Comparison of ENCODE assay signal across 11 cellular contexts in the genomic region with DNA sequence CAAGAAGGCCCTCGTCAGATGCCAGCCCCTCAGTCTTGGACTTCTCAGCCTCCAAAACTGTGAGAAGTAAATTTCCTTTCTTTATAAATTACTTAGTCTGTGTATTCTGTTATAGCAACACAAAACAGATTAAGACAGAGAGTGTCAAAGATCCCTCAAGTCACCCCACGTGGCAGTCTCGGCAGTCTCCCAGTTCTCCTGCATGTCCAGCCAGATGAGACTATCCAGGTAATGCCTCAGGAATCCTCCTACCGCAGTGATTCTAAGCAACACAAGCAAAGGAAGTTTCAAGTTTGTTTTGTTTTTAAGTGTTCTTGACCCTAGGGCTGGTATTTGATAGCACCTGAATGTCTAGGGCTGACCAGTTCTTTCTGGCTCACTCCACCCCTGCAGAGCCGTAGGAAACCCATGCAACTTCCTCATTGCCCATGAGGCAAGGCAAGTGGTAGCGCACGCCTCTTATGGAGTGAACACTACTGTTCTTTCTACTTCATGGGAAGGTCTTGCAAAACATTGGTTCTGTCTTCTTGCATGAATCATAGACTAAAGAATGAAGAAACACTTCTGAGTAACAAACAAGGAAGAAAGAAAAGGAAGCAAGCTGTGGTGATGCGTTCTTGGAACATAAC. TPM values are rescaled to one million over a fixed set of nuclear protein-coding genes. Genes with fewer than 3 reads are reported as not detected.
DNase-seq lines count a peak whose midpoint lies in the region; ATAC-seq lines count a peak whose summit lies in the region.
"Had no signal": no experiment of that assay in that cellular context is flagged by ENCODE, and none has a peak within 500 bp of the region (broad histone marks: within the 10 kb centered on the region; RNA-seq: fewer than 3 reads in every experiment).

No MANE protein-coding gene starts in this region.

- peak; percentile 98 for ATAC-seq in esophagus mucosa
- no peak for ATAC-seq in HG03520 (IDR thresholded peaks at IDR 0.05; ENCODE audit: unreplicated experiment)
- ATAC-seq in activated T-cell treated with anti-CD3 and anti-CD28 coated beads, Interleukin-2, amount 50 U/mL, for 72 hours (replicated peaks in 1 of 2), result no peak

- peaks cover 33% of the 10 kb centered on the region for H3K27me3 Mint-ChIP-seq in activated T-cell treated with anti-CD3 and anti-CD28 coated beads, Interleukin-2, amount 50 U/mL, for 72 hours (ENCODE audit: low read depth)

- H3K27ac Mint-ChIP-seq in activated T-cell treated with anti-CD3 and anti-CD28 coated beads, Interleukin-2, amount 50 U/mL, for 72 hours, result no peak overlapping the region
- H3K27ac Mint-ChIP-seq: activated CD4-positive, alpha-beta T cell treated with anti-CD3 and anti-CD28 coated beads, Interleukin-2, amount 10 ng/mL, durations not matched to agents 7 days and 5 days had no signal

- no peaks in the 10 kb centered on the region for H3K9me3 Mint-ChIP-seq in activated T-cell treated with anti-CD3 and anti-CD28 coated beads, Interleukin-2, amount 50 U/mL, for 72 hours
- H3K9me3 Mint-ChIP-seq: activated CD4-positive, alpha-beta T cell treated with anti-CD3 and anti-CD28 coated beads, Interleukin-2, amount 10 ng/mL, durations not matched to agents 7 days and 5 days; neural crest cell had no signal

- no peaks in the 10 kb centered on the region for H3K4me1 Mint-ChIP-seq in activated T-cell treated with anti-CD3 and anti-CD28 coated beads, Interleukin-2, amount 50 U/mL, for 72 hours (ENCODE audit: low read depth)
- H3K4me1 Mint-ChIP-seq: activated CD4-positive, alpha-beta T cell treated with anti-CD3 and anti-CD28 coated beads, Interleukin-2, amount 10 ng/mL, durations not matched to agents 7 days and 5 days; neural crest cell had no signal

- no peak overlapping the region for H3K4me3 Mint-ChIP-seq in activated T-cell treated with anti-CD3 and anti-CD28 coated beads, Interleukin-2, amount 50 U/mL, for 72 hours
- H3K4me3 Mint-ChIP-seq: activated CD4-positive, alpha-beta T cell treated with anti-CD3 and anti-CD28 coated beads, Interleukin-2, amount 10 ng/mL, durations not matched to agents 7 days and 5 days; neural crest cell had no signal

- H3K4me3 ChIP-seq in skeletal muscle cell (ENCODE audit: low read depth, low read length), result no peak overlapping the region
- H3K4me3 ChIP-seq: Peyer's patch had no signal

- peak; percentile 21 for DNase-seq in ELF-1 (ENCODE audit: low read depth, low spot score)
- peak; percentile 19 for DNase-seq in OCI-M1 (lab: John Stamatoyannopoulos, UW)
- DNase-seq in skeletal muscle cell (ENCODE audit: low read depth), result peak; percentile 87
- DNase-seq in activated CD4-positive, alpha-beta T cell treated with anti-CD3 and anti-CD28 coated beads, Interleukin-2, amount 50 U/mL, for 48 hours, result no peak
- DNase-seq in NCI-H1417 (lab: John Stamatoyannopoulos, UW), result no peak
- no peak for DNase-seq in activated T-cell treated with anti-CD3 and anti-CD28 coated beads, Interleukin-2, amount 50 U/mL, for 72 hours
- DNase-seq: activated CD4-positive, alpha-beta T cell treated with anti-CD3 and anti-CD28 coated beads, Interleukin-2, amount 10 ng/mL, durations not matched to agents 7 days and 5 days; Peyer's patch had no signal

- H3K36me3 Mint-ChIP-seq in activated T-cell treated with anti-CD3 and anti-CD28 coated beads, Interleukin-2, amount 50 U/mL, for 72 hours (ENCODE audit: insufficient read depth in 2 of 2), result no peaks in the 10 kb centered on the region

RNA-seq across cellular contexts. Expression of a gene that starts 24.8 kb away (rescaled TPM):
- 10.0 TPM for total RNA-seq in esophagus mucosa
- total RNA-seq in activated T-cell treated with anti-CD3 and anti-CD28 coated beads, Interleukin-2, amount 50 U/mL, for 72 hours, result not detected
- total RNA-seq: activated CD4-positive, alpha-beta T cell treated with anti-CD3 and anti-CD28 coated beads, Interleukin-2, amount 10 ng/mL, durations not matched to agents 7 days and 5 days; neural crest cell; Peyer's patch had no signal

Comparison
In these comparisons a context has a peak if more than half of its experiments do, and no peak if none do; other contexts are left out.
1. DNase-seq: peak in ELF-1 (single experiment), OCI-M1 (single experiment) and skeletal muscle cell (single experiment); none in activated CD4-positive, alpha-beta T cell treated with anti-CD3 and anti-CD28 coated beads, Interleukin-2, amount 50 U/mL, for 48 hours (0 of 2), NCI-H1417 (0 of 3) and activated T-cell treated with anti-CD3 and anti-CD28 coated beads, Interleukin-2, amount 50 U/mL, for 72 hours (0 of 2).
2. RNA of a gene that starts 24.8 kb away (total RNA-seq): 10.0 TPM in esophagus mucosa (single experiment); not detected in activated T-cell treated with anti-CD3 and anti-CD28 coated beads, Interleukin-2, amount 50 U/mL, for 72 hours; every median in the first group is over 10 times any median in the second.